Comparison of ENCODE assay signal across 8 cellular contexts in the genomic region with DNA sequence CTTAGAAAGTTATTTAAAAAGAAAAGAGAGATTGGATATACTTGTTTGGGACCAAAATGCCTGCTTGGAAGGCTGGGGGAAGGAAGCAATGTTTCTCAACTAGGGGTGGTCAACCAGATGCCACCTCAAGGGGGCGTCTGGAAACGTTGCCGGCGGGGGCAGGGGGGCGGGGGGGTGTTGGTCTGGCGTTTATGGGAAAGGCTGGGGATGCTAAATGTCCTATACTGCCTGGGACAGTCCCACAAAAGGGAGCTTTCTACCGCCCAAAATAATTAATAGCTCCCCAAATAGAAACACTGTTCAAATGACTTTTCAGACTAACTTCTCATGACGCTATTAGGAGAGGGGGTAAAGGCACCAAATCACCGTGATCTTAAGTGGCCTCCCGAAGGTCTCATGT. TPM values are rescaled to one million over a fixed set of nuclear protein-coding genes. Genes with fewer than 3 reads are reported as not detected.
DNase-seq lines count a peak whose midpoint lies in the region; ATAC-seq and TF ChIP-seq lines count a peak whose summit lies in the region.

No MANE protein-coding gene starts in this region.

- peaks cover 28% of the 10 kb centered on the region for H3K4me1 Mint-ChIP-seq in endothelial cell (ENCODE audit: unreplicated experiment)
- H3K4me1 Mint-ChIP-seq in stimulated activated naive CD8-positive, alpha-beta T cell treated with anti-CD3 and anti-CD28 coated beads, Interleukin-15, Interleukin-2, amounts not matched to agents 100 ng/mL and 50 ng/mL, for 24 hours (ENCODE audit: low read depth) = peaks cover 70% of the 10 kb centered on the region

- no peak overlapping the region for H3K27ac Mint-ChIP-seq in endothelial cell (ENCODE audit: unreplicated experiment)
- H3K27ac Mint-ChIP-seq in stimulated activated naive CD8-positive, alpha-beta T cell treated with anti-CD3 and anti-CD28 coated beads, Interleukin-15, Interleukin-2, amounts not matched to agents 100 ng/mL and 50 ng/mL, for 24 hours = peak overlapping the region; percentile 69

- no peaks in the 10 kb centered on the region for H3K9me3 Mint-ChIP-seq in endothelial cell (ENCODE audit: unreplicated experiment)
- no peaks in the 10 kb centered on the region for H3K9me3 Mint-ChIP-seq in stimulated activated naive CD8-positive, alpha-beta T cell treated with anti-CD3 and anti-CD28 coated beads, Interleukin-15, Interleukin-2, amounts not matched to agents 100 ng/mL and 50 ng/mL, for 24 hours

- peaks cover 17% of the 10 kb centered on the region for H3K27me3 Mint-ChIP-seq in endothelial cell (ENCODE audit: unreplicated experiment)
- H3K27me3 Mint-ChIP-seq in stimulated activated naive CD8-positive, alpha-beta T cell treated with anti-CD3 and anti-CD28 coated beads, Interleukin-15, Interleukin-2, amounts not matched to agents 100 ng/mL and 50 ng/mL, for 24 hours = peaks cover 4% of the 10 kb centered on the region

- DNase-seq in activated effector memory CD4-positive, alpha-beta T cell treated with anti-CD3 and anti-CD28 coated beads, Interleukin-2, amount 50 U/mL, for 16 hours = peak; percentile 41
- DNase-seq in activated effector memory CD4-positive, alpha-beta T cell treated with Interleukin-2 at 50 U/mL for 16 hours = no peak
- peak; percentile 26 for DNase-seq in OCI-M1 (lab: John Stamatoyannopoulos, UW)
- DNase-seq in endothelial cell (ENCODE audit: low spot score) = peak; percentile 47
- DNase-seq in KG1 (lab: John Stamatoyannopoulos, UW) = no peak
- no peak for DNase-seq in dedifferentiated amniotic fluid mesenchymal stem cell (ENCODE audit: extremely low spot score)

- H3K36me3 Mint-ChIP-seq in endothelial cell (ENCODE audit: low read depth, unreplicated experiment) = peaks cover 35% of the 10 kb centered on the region
- peaks cover 61% of the 10 kb centered on the region for H3K36me3 Mint-ChIP-seq in stimulated activated naive CD8-positive, alpha-beta T cell treated with anti-CD3 and anti-CD28 coated beads, Interleukin-15, Interleukin-2, amounts not matched to agents 100 ng/mL and 50 ng/mL, for 24 hours (ENCODE audit: low read depth)

- no peak for ATAC-seq in HG03135 (IDR thresholded peaks at IDR 0.05; ENCODE audit: unreplicated experiment)

- TF ChIP-seq CTCF in endothelial cell (IDR thresholded peaks at IDR 0.05; ENCODE audit: unreplicated experiment) = peak; percentile 58

- H3K4me3 Mint-ChIP-seq in endothelial cell (ENCODE audit: unreplicated experiment) = peak overlapping the region; percentile 80
- peak overlapping the region; percentile 82 for H3K4me3 Mint-ChIP-seq in stimulated activated naive CD8-positive, alpha-beta T cell treated with anti-CD3 and anti-CD28 coated beads, Interleukin-15, Interleukin-2, amounts not matched to agents 100 ng/mL and 50 ng/mL, for 24 hours

RNA-seq across cellular contexts. Expression of a gene that starts 2.2 kb away (rescaled TPM):
- 64.5 TPM for total RNA-seq in endothelial cell (ENCODE audit: unreplicated experiment)

Comparison
In these comparisons a context has a peak if more than half of its experiments do, and no peak if none do; other contexts are left out.
1. DNase-seq: peak in activated effector memory CD4-positive, alpha-beta T cell treated with anti-CD3 and anti-CD28 coated beads, Interleukin-2, amount 50 U/mL, for 16 hours (single experiment), OCI-M1 (single experiment) and endothelial cell (single experiment); none in activated effector memory CD4-positive, alpha-beta T cell treated with Interleukin-2 at 50 U/mL for 16 hours (single experiment), KG1 (single experiment) and dedifferentiated amniotic fluid mesenchymal stem cell (single experiment).